ENCODE assay signal across 16 cellular contexts in genomic region chr2:103401621-103402020, GRCh38.
DNase-seq lines count a peak whose midpoint lies in the region; ATAC-seq and TF ChIP-seq lines count a peak whose summit lies in the region.
"Had no signal": no experiment of that assay in that cellular context is flagged by ENCODE, and none has a peak within 500 bp of the region (broad histone marks: within the 10 kb centered on the region; RNA-seq: fewer than 3 reads in every experiment).

No MANE protein-coding gene starts in this region.

- H3K4me1 ChIP-seq in iPS-20b (ENCODE audit: insufficient read depth, low read length), result peaks cover 28% of the 10 kb centered on the region; the same call in 1 of the 2 replicates
- no peaks in the 10 kb centered on the region for H3K4me1 ChIP-seq in psoas muscle

- H3K27me3 ChIP-seq in iPS-20b (ENCODE audit: insufficient read depth, low read length) (no peaks in the 10 kb centered on the region), psoas muscle (ENCODE audit: insufficient read depth in 3 of 3, low read length in 2 of 3) (no peaks in the 10 kb centered on the region)

- no peaks in the 10 kb centered on the region for H3K27me3 Mint-ChIP-seq in WTC11 (ENCODE audit: low read depth)
- H3K27me3 Mint-ChIP-seq: activated naive CD4-positive, alpha-beta T cell treated with anti-CD3 and anti-CD28 coated beads, Interleukin-2, amount 50 U/mL, for 24 hours had no signal

- peak overlapping the region; percentile 89 for H3K27ac Mint-ChIP-seq in WTC11
- H3K27ac Mint-ChIP-seq: activated CD8-positive, alpha-beta T cell treated with anti-CD3 and anti-CD28 coated beads, Interleukin-2, amount 10 ng/mL, durations not matched to agents 7 days and 5 days; activated naive CD4-positive, alpha-beta T cell treated with anti-CD3 and anti-CD28 coated beads, Interleukin-2, amount 50 U/mL, for 24 hours; HFFc6; T-helper 2 cell treated with Interferon-gamma antibody and Interleukin-4, amounts not matched to agents 5 μg/mL and 100 μg/mL, for 36 hours had no signal

- H3K36me3 Mint-ChIP-seq in WTC11, result peaks cover 19% of the 10 kb centered on the region
- H3K36me3 Mint-ChIP-seq: activated naive CD4-positive, alpha-beta T cell treated with anti-CD3 and anti-CD28 coated beads, Interleukin-2, amount 50 U/mL, for 24 hours had no signal

- peaks cover 78% of the 10 kb centered on the region for H3K4me1 Mint-ChIP-seq in WTC11
- H3K4me1 Mint-ChIP-seq: activated naive CD4-positive, alpha-beta T cell treated with anti-CD3 and anti-CD28 coated beads, Interleukin-2, amount 50 U/mL, for 24 hours had no signal

- POLR2A ChIA-PET in WTC11 (lab: Charles Lee), result no interaction called here

- peaks cover 19% of the 10 kb centered on the region for H3K9me3 Mint-ChIP-seq in WTC11
- H3K9me3 Mint-ChIP-seq: activated naive CD4-positive, alpha-beta T cell treated with anti-CD3 and anti-CD28 coated beads, Interleukin-2, amount 50 U/mL, for 24 hours had no signal

- TF ChIP-seq CTCF in WTC11 (IDR thresholded peaks at IDR 0.05), result no peak
- no peak for TF ChIP-seq CTCF in retinal pigment epithelial cell (conservative IDR thresholded peaks at IDR 0.05; ENCODE audit: low read depth, low read length)
- TF ChIP-seq CTCF in psoas muscle (IDR thresholded peaks at IDR 0.05), result no peak

- H3K9ac ChIP-seq in iPS-20b (ENCODE audit: low read depth, low read length), result peak overlapping the region; percentile 23; the same call in 1 of the 2 replicates

- peak overlapping the region; percentile 15; the same call in 1 of the 2 replicates for H3K4me3 Mint-ChIP-seq in WTC11
- H3K4me3 Mint-ChIP-seq: activated CD8-positive, alpha-beta T cell treated with anti-CD3 and anti-CD28 coated beads, Interleukin-2, amount 10 ng/mL, durations not matched to agents 7 days and 5 days; activated naive CD4-positive, alpha-beta T cell treated with anti-CD3 and anti-CD28 coated beads, Interleukin-2, amount 50 U/mL, for 24 hours; HFFc6; T-helper 2 cell treated with Interferon-gamma antibody and Interleukin-4, amounts not matched to agents 5 μg/mL and 100 μg/mL, for 36 hours had no signal

- H3K27ac ChIP-seq in iPS-20b (ENCODE audit: low read length), result no peak overlapping the region
- no peak overlapping the region for H3K27ac ChIP-seq in psoas muscle
- H3K27ac ChIP-seq: thoracic aorta had no signal

- ATAC-seq in WTC11 (peak; percentile 100), HG03097 (IDR thresholded peaks at IDR 0.05; ENCODE audit: low FRiP score, unreplicated experiment) (no peak), psoas muscle (no peak)
- ATAC-seq: activated CD8-positive, alpha-beta T cell treated with anti-CD3 and anti-CD28 coated beads, Interleukin-2, amount 10 ng/mL, durations not matched to agents 7 days and 5 days; GM12878 had no signal

- intact Hi-C loops in psoas muscle (cut with DNase I), result no loop called here

- H3K36me3 ChIP-seq in iPS-20b (ENCODE audit: insufficient read depth, low read depth, low read length) (no peaks in the 10 kb centered on the region), psoas muscle (ENCODE audit: insufficient read depth in 1 of 2, low read depth in 1 of 2) (no peaks in the 10 kb centered on the region)
- H3K36me3 ChIP-seq: thoracic aorta had no signal

- peak; percentile 61 for DNase-seq in DMS53 (lab: John Stamatoyannopoulos, UW)
- no peak for DNase-seq in DMS53 treated with DMSO at 0.1 percent for 48 hours (lab: John Stamatoyannopoulos, UW; ENCODE audit: unreplicated experiment)
- DNase-seq in WTC11 (ENCODE audit: low spot score), result peak; percentile 61
- peak; percentile 67 for DNase-seq in retinal pigment epithelial cell (ENCODE audit: low read depth)
- no peak for DNase-seq in activated gamma-delta T cell (lab: John Stamatoyannopoulos, UW)
- no peak for DNase-seq in psoas muscle
- DNase-seq: 8988T; activated CD8-positive, alpha-beta T cell treated with anti-CD3 and anti-CD28 coated beads, Interleukin-2, amount 10 ng/mL, durations not matched to agents 7 days and 5 days; HFFc6; NCI-H2081 had no signal

- CTCF ChIA-PET in WTC11 (lab: Charles Lee), result interaction anchor here (0.8 to 1.0 kb wide), 3 partner anchors 18 to 562 kb away, joined by 3 to 4 read pairs (median 3); no protein-coding TSS in a partner anchor

- H3K4me3 ChIP-seq in iPS-20b (ENCODE audit: low read length) (peak overlapping the region; percentile 31; the same call in 1 of the 2 replicates), retinal pigment epithelial cell (ENCODE audit: low read length) (no peak overlapping the region), psoas muscle (no peak overlapping the region)
- H3K4me3 ChIP-seq: GM12878, thoracic aorta had no signal

- H3K9me3 ChIP-seq in iPS-20b (ENCODE audit: insufficient read depth, low read depth, low read length) (no peaks in the 10 kb centered on the region), psoas muscle (no peaks in the 10 kb centered on the region)
- H3K9me3 ChIP-seq: thoracic aorta had no signal

- 15 to 21% (median 15%) methylated on average over 4 of the region's 4 CpGs for WGBS in psoas muscle, 3 donors

TF ChIP-seq in WTC11, 78 proteins besides CTCF, POLR2A, EP300 and RAD21 (continues in another document):
- TF ChIP-seq TEAD1 (CRISPR knock-in tag; IDR thresholded peaks at IDR 0.05), result peak; percentile 42; the same call in 1 of the 2 replicates
- TF ChIP-seq ATF6 (CRISPR knock-in tag; IDR thresholded peaks at IDR 0.05), result no peak
- no peak for TF ChIP-seq CBFB (CRISPR knock-in tag; IDR thresholded peaks at IDR 0.05; ENCODE audit: low read depth)
- TF ChIP-seq CREM (CRISPR knock-in tag; IDR thresholded peaks at IDR 0.05), result no peak
- TF ChIP-seq GABPB1 (CRISPR knock-in tag; IDR thresholded peaks at IDR 0.05), result no peak
- TF ChIP-seq FOXJ3 (CRISPR knock-in tag; IDR thresholded peaks at IDR 0.05; ENCODE audit: borderline replicate concordance), result no peak
- no peak for TF ChIP-seq NR1H2 (CRISPR knock-in tag; IDR thresholded peaks at IDR 0.05)
- no peak for TF ChIP-seq RORB (CRISPR knock-in tag; IDR thresholded peaks at IDR 0.05)
- peak; percentile 70; the same call in 1 of the 2 replicates for TF ChIP-seq FOXP4 (CRISPR knock-in tag; IDR thresholded peaks at IDR 0.05)
- TF ChIP-seq SP1 (CRISPR knock-in tag; conservative IDR thresholded peaks at IDR 0.05), result 0 out of 2 replicates have a peak, but pooled peaks have one; percentile 13
- TF ChIP-seq SMAD4 (CRISPR knock-in tag; IDR thresholded peaks at IDR 0.05), result no peak
- no peak for TF ChIP-seq IRF2 (CRISPR knock-in tag; IDR thresholded peaks at IDR 0.05; ENCODE audit: borderline replicate concordance, low read depth)
- no peak for TF ChIP-seq ZNF317 (CRISPR knock-in tag; IDR thresholded peaks at IDR 0.05; ENCODE audit: borderline replicate concordance, low read depth)
- no peak for TF ChIP-seq TP53 (CRISPR knock-in tag; IDR thresholded peaks at IDR 0.05)
- TF ChIP-seq ETV6 (CRISPR knock-in tag; IDR thresholded peaks at IDR 0.05), result peak; percentile 93
- no peak for TF ChIP-seq OVOL2 (CRISPR knock-in tag; IDR thresholded peaks at IDR 0.05; ENCODE audit: borderline replicate concordance)
- no peak for TF ChIP-seq ZNF416 (CRISPR knock-in tag; IDR thresholded peaks at IDR 0.05)
- no peak for TF ChIP-seq E2F1 (CRISPR knock-in tag; IDR thresholded peaks at IDR 0.05)
- peak; percentile 85 for TF ChIP-seq FOXK1 (CRISPR knock-in tag; IDR thresholded peaks at IDR 0.05)

Comparison
In these comparisons a context has a peak if more than half of its experiments do, and no peak if none do; other contexts are left out.
1. DNase-seq: peak in DMS53 (single experiment), WTC11 (single experiment) and retinal pigment epithelial cell (single experiment); none in DMS53 treated with DMSO at 0.1 percent for 48 hours (single experiment), activated gamma-delta T cell (single experiment) and psoas muscle (0 of 2).